1 cellular context compared by ENCODE assay signal in the genomic region with DNA sequence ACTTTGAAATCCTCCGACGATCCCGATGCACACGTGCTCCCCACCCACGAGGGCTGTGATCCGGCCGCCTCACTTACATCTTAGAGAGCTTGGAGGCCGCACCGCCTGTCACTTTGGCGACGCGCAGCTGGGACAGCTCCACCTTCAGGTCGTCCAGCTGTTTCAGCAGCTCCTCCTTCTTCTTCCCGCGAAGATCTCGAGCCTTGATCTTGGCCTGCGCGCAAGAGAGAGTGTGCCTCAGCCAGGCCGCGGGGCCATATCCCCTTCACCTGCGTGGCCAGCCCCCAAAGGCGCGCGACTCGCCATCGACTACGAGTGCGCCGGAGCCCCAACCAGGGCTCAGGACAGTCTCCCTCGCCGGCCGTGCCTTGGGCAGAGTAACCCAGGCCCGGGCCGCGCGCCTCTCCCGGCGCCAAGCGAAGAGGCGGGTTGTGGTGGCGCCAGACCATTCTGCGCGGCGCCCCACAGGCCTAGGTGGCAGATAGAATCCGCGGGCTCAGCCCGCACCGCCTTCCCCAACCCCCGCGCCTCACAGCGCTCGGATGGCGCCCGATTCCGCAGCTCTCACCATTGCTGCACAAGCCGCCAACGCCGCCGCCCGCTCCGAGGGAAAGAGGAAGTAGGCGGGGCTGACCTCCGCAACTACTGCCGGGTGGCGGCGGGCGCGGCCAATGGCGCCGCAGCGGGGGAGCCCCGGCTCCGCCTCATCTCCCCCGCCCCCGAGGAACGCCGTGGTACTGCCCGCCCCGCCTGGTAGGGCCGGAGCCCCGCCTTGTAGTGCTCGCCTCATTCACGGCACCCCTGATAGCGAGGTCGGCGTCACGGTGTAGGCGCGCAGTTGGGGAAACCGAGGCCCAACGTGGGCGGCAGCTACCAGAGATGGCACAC.
A peak's percentile ranks its signal among the peaks of the same experiment; 100 is the strongest.
TF ChIP-seq lines count a peak whose summit lies in the region.

A gene (plus strand): TSS at position 789 of the 888 bp plus-strand sequence. CDS start 7,161 bp downstream, outside the sequence.
A gene (minus strand): TSS at position 616 of the 888 bp plus-strand sequence. CDS start 45 bp downstream, at position 571.

TF ChIP-seq in K562, 482 proteins besides CTCF, POLR2A, EP300 and RAD21 (continued from another document and continues in another):
- TF ChIP-seq, protein P1, sequence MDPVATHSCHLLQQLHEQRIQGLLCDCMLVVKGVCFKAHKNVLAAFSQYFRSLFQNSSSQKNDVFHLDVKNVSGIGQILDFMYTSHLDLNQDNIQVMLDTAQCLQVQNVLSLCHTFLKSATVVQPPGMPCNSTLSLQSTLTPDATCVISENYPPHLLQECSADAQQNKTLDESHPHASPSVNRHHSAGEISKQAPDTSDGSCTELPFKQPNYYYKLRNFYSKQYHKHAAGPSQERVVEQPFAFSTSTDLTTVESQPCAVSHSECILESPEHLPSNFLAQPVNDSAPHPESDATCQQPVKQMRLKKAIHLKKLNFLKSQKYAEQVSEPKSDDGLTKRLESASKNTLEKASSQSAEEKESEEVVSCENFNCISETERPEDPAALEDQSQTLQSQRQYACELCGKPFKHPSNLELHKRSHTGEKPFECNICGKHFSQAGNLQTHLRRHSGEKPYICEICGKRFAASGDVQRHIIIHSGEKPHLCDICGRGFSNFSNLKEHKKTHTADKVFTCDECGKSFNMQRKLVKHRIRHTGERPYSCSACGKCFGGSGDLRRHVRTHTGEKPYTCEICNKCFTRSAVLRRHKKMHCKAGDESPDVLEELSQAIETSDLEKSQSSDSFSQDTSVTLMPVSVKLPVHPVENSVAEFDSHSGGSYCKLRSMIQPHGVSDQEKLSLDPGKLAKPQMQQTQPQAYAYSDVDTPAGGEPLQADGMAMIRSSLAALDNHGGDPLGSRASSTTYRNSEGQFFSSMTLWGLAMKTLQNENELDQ (CRISPR knock-in tag; IDR thresholded peaks at IDR 0.05; ENCODE audit: borderline replicate concordance), result 0 out of 2 replicates have a peak, but pooled peaks have one; percentile 32
- TF ChIP-seq HMGN3 (IDR thresholded peaks at IDR 0.05; ENCODE audit: borderline replicate concordance, extremely low read depth, insufficient read length, low read depth, low read length) (peak; percentile 94), SIX5 (IDR thresholded peaks at IDR 0.05; ENCODE audit: borderline replicate concordance in 1 of 2, insufficient read depth in 1 of 2, low read depth in 1 of 2, low read length in 2 of 2) (peak; percentile 18 to 36; a peak in 2 of 4 replicates), GTF2A2 (tag; IDR thresholded peaks at IDR 0.05) (peak; percentile 82), TCF3 (CRISPR knock-in tag; IDR thresholded peaks at IDR 0.05) (no peak), TEAD1 (CRISPR knock-in tag; IDR thresholded peaks at IDR 0.05) (peak in 1 of 2 experiments; percentile 32; a peak in 1 of 4 replicates), RBFOX2 (IDR thresholded peaks at IDR 0.05; ENCODE audit: low read depth, low read length) (peak; percentile 99), TGIF2 (CRISPR knock-in tag; IDR thresholded peaks at IDR 0.05) (peak; percentile 12; the same call in 1 of the 2 replicates), ZNF77 (CRISPR knock-in tag; IDR thresholded peaks at IDR 0.05) (no peak), SMC3 (conservative IDR thresholded peaks at IDR 0.05; ENCODE audit: insufficient read depth, low read depth, low read length) (no peak), CHD1 (IDR thresholded peaks at IDR 0.05; ENCODE audit: low read length) (peak; percentile 53), KAT8 (IDR thresholded peaks at IDR 0.05; ENCODE audit: low read depth) (no peak), TAF7 (tag; IDR thresholded peaks at IDR 0.05) (peak; percentile 98), DPF2 (IDR thresholded peaks at IDR 0.05) (no peak), ARHGAP35 (IDR thresholded peaks at IDR 0.05; ENCODE audit: partially characterized antibody) (no peak), POLR2G (IDR thresholded peaks at IDR 0.05; ENCODE audit: low read depth, low read length) (peak; percentile 99), ZNF146 (CRISPR knock-in tag; IDR thresholded peaks at IDR 0.05; ENCODE audit: unreplicated experiment) (no peak), ZNF408 (CRISPR knock-in tag; IDR thresholded peaks at IDR 0.05; ENCODE audit: low read depth) (no peak), SP2 (IDR thresholded peaks at IDR 0.05; ENCODE audit: extremely low read depth, low read depth, low read length, poor library complexity, severe bottlenecking) (peak; percentile 8), ZNF224 (CRISPR knock-in tag; IDR thresholded peaks at IDR 0.05) (no peak), ZNF780A (CRISPR knock-in tag; IDR thresholded peaks at IDR 0.05) (no peak), SAFB (IDR thresholded peaks at IDR 0.05; ENCODE audit: borderline replicate concordance, low read depth, low read length) (no peak), HDAC6 (IDR thresholded peaks at IDR 0.05; ENCODE audit: low read depth, low read length) (0 out of 2 replicates have a peak, but pooled peaks have one; percentile 40), CHCHD3 (CRISPR knock-in tag; IDR thresholded peaks at IDR 0.05) (no peak), ZNF212 (CRISPR knock-in tag; IDR thresholded peaks at IDR 0.05) (no peak), PHF20 (IDR thresholded peaks at IDR 0.05; ENCODE audit: partially characterized antibody) (peak; percentile 91), EP400 (IDR thresholded peaks at IDR 0.05) (no peak), ZNF444 (CRISPR knock-in tag; IDR thresholded peaks at IDR 0.05) (no peak), SP1 (CRISPR knock-in tag; IDR thresholded peaks at IDR 0.05) (peak; percentile 100), KLF13 (tag; IDR thresholded peaks at IDR 0.05; ENCODE audit: borderline replicate concordance, low read depth) (peak; percentile 61; the same call in 1 of the 2 replicates), SNIP1 (IDR thresholded peaks at IDR 0.05; ENCODE audit: low read depth) (no peak), KDM1A (IDR thresholded peaks at IDR 0.05) (no peak), SRSF7 (optimal IDR thresholded peaks at IDR 0.05; ENCODE audit: low read depth, low read length) (no peak), ZNF431 (CRISPR knock-in tag; IDR thresholded peaks at IDR 0.05) (no peak), ZNF274 (IDR thresholded peaks at IDR 0.05; ENCODE audit: borderline replicate concordance, low read depth, low read length) (no peak), ADNP (tag; IDR thresholded peaks at IDR 0.05) (no peak)
- TF ChIP-seq, protein P2, sequence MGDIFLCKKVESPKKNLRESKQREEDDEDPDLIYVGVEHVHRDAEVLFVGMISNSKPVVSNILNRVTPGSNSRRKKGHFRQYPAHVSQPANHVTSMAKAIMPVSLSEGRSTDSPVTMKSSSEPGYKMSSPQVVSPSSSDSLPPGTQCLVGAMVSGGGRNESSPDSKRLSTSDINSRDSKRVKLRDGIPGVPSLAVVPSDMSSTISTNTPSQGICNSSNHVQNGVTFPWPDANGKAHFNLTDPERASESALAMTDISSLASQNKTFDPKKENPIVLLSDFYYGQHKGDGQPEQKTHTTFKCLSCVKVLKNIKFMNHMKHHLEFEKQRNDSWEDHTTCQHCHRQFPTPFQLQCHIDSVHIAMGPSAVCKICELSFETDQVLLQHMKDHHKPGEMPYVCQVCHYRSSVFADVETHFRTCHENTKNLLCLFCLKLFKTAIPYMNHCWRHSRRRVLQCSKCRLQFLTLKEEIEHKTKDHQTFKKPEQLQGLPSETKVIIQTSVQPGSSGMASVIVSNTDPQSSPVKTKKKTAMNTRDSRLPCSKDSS (IDR thresholded peaks at IDR 0.05; ENCODE audit: low read depth, partially characterized antibody), result no peak
- TF ChIP-seq, protein P3, sequence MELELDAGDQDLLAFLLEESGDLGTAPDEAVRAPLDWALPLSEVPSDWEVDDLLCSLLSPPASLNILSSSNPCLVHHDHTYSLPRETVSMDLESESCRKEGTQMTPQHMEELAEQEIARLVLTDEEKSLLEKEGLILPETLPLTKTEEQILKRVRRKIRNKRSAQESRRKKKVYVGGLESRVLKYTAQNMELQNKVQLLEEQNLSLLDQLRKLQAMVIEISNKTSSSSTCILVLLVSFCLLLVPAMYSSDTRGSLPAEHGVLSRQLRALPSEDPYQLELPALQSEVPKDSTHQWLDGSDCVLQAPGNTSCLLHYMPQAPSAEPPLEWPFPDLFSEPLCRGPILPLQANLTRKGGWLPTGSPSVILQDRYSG (tag; conservative IDR thresholded peaks at IDR 0.05; ENCODE audit: low read depth), result no peak
- TF ChIP-seq, protein P4, sequence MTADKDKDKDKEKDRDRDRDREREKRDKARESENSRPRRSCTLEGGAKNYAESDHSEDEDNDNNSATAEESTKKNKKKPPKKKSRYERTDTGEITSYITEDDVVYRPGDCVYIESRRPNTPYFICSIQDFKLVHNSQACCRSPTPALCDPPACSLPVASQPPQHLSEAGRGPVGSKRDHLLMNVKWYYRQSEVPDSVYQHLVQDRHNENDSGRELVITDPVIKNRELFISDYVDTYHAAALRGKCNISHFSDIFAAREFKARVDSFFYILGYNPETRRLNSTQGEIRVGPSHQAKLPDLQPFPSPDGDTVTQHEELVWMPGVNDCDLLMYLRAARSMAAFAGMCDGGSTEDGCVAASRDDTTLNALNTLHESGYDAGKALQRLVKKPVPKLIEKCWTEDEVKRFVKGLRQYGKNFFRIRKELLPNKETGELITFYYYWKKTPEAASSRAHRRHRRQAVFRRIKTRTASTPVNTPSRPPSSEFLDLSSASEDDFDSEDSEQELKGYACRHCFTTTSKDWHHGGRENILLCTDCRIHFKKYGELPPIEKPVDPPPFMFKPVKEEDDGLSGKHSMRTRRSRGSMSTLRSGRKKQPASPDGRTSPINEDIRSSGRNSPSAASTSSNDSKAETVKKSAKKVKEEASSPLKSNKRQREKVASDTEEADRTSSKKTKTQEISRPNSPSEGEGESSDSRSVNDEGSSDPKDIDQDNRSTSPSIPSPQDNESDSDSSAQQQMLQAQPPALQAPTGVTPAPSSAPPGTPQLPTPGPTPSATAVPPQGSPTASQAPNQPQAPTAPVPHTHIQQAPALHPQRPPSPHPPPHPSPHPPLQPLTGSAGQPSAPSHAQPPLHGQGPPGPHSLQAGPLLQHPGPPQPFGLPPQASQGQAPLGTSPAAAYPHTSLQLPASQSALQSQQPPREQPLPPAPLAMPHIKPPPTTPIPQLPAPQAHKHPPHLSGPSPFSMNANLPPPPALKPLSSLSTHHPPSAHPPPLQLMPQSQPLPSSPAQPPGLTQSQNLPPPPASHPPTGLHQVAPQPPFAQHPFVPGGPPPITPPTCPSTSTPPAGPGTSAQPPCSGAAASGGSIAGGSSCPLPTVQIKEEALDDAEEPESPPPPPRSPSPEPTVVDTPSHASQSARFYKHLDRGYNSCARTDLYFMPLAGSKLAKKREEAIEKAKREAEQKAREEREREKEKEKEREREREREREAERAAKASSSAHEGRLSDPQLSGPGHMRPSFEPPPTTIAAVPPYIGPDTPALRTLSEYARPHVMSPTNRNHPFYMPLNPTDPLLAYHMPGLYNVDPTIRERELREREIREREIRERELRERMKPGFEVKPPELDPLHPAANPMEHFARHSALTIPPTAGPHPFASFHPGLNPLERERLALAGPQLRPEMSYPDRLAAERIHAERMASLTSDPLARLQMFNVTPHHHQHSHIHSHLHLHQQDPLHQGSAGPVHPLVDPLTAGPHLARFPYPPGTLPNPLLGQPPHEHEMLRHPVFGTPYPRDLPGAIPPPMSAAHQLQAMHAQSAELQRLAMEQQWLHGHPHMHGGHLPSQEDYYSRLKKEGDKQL (CRISPR knock-in tag; IDR thresholded peaks at IDR 0.05; ENCODE audit: borderline replicate concordance), result no peak
- TF ChIP-seq, protein P5, sequence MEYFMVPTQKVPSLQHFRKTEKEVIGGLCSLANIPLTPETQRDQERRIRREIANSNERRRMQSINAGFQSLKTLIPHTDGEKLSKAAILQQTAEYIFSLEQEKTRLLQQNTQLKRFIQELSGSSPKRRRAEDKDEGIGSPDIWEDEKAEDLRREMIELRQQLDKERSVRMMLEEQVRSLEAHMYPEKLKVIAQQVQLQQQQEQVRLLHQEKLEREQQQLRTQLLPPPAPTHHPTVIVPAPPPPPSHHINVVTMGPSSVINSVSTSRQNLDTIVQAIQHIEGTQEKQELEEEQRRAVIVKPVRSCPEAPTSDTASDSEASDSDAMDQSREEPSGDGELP (CRISPR knock-in tag; IDR thresholded peaks at IDR 0.05; ENCODE audit: borderline replicate concordance), result peak; percentile 98
- TF ChIP-seq, protein P6, sequence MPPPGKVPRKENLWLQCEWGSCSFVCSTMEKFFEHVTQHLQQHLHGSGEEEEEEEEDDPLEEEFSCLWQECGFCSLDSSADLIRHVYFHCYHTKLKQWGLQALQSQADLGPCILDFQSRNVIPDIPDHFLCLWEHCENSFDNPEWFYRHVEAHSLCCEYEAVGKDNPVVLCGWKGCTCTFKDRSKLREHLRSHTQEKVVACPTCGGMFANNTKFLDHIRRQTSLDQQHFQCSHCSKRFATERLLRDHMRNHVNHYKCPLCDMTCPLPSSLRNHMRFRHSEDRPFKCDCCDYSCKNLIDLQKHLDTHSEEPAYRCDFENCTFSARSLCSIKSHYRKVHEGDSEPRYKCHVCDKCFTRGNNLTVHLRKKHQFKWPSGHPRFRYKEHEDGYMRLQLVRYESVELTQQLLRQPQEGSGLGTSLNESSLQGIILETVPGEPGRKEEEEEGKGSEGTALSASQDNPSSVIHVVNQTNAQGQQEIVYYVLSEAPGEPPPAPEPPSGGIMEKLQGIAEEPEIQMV (tag; conservative IDR thresholded peaks at IDR 0.05; ENCODE audit: low read depth), result no peak
- TF ChIP-seq, protein P7, sequence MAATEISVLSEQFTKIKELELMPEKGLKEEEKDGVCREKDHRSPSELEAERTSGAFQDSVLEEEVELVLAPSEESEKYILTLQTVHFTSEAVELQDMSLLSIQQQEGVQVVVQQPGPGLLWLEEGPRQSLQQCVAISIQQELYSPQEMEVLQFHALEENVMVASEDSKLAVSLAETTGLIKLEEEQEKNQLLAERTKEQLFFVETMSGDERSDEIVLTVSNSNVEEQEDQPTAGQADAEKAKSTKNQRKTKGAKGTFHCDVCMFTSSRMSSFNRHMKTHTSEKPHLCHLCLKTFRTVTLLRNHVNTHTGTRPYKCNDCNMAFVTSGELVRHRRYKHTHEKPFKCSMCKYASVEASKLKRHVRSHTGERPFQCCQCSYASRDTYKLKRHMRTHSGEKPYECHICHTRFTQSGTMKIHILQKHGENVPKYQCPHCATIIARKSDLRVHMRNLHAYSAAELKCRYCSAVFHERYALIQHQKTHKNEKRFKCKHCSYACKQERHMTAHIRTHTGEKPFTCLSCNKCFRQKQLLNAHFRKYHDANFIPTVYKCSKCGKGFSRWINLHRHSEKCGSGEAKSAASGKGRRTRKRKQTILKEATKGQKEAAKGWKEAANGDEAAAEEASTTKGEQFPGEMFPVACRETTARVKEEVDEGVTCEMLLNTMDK (IDR thresholded peaks at IDR 0.05; ENCODE audit: borderline replicate concordance, insufficient read depth, low read depth, low read length, poor library complexity, severe bottlenecking), result no peak
- TF ChIP-seq, protein P8, sequence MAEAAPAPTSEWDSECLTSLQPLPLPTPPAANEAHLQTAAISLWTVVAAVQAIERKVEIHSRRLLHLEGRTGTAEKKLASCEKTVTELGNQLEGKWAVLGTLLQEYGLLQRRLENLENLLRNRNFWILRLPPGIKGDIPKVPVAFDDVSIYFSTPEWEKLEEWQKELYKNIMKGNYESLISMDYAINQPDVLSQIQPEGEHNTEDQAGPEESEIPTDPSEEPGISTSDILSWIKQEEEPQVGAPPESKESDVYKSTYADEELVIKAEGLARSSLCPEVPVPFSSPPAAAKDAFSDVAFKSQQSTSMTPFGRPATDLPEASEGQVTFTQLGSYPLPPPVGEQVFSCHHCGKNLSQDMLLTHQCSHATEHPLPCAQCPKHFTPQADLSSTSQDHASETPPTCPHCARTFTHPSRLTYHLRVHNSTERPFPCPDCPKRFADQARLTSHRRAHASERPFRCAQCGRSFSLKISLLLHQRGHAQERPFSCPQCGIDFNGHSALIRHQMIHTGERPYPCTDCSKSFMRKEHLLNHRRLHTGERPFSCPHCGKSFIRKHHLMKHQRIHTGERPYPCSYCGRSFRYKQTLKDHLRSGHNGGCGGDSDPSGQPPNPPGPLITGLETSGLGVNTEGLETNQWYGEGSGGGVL (CRISPR knock-in tag; IDR thresholded peaks at IDR 0.05), result no peak
